ENCODE assay signal across 8 cellular contexts in genomic region chr3:152444029-152444641, GRCh38.
A peak's percentile ranks its signal among the peaks of the same experiment; 100 is the strongest.
DNase-seq lines count a peak whose midpoint lies in the region; ATAC-seq and TF ChIP-seq lines count a peak whose summit lies in the region.

No MANE protein-coding gene starts in this region.

- peaks cover 16% of the 10 kb centered on the region for H3K36me3 Mint-ChIP-seq in brain

- ATAC-seq in GM18508 (IDR thresholded peaks at IDR 0.05; ENCODE audit: insufficient read depth, unreplicated experiment) (peak; percentile 40), HG03097 (IDR thresholded peaks at IDR 0.05; ENCODE audit: low FRiP score, unreplicated experiment) (no peak)

- no peak overlapping the region for H3K27ac ChIP-seq in C4-2B

- intact Hi-C loops in posterior cingulate gyrus (cut with DNase I): loop anchor here (5.0 kb wide), 2 partner anchors 177 to 262 kb away; partner anchors contain the start of gene MBNL1

- peaks cover 39% of the 10 kb centered on the region for H3K4me1 Mint-ChIP-seq in brain

- DNase-seq in NCI-H446 (lab: John Stamatoyannopoulos, UW): peak; percentile 26 to 67
- peak; percentile 72 for DNase-seq in iris pigment epithelial cell (ENCODE audit: low read depth)
- DNase-seq in superior temporal gyrus (ENCODE audit: extremely low spot score): peak; percentile 96
- DNase-seq in posterior cingulate gyrus: no peak

- no peaks in the 10 kb centered on the region for H3K27me3 Mint-ChIP-seq in brain

- H3K27ac Mint-ChIP-seq in brain: no peak overlapping the region

- H3K9me3 Mint-ChIP-seq in brain: no peaks in the 10 kb centered on the region

- TF ChIP-seq CTCF in C4-2B (conservative IDR thresholded peaks at IDR 0.05) (peak; percentile 88), brain (conservative IDR thresholded peaks at IDR 0.05) (peak; percentile 77)

- H3K4me3 Mint-ChIP-seq in brain: no peak overlapping the region

Comparison
In these comparisons a context has a peak if more than half of its experiments do, and no peak if none do; other contexts are left out.
1. DNase-seq: peak in NCI-H446 (2 of 2), iris pigment epithelial cell (single experiment) and superior temporal gyrus (single experiment); none in posterior cingulate gyrus (0 of 10).